In the genomic region with DNA sequence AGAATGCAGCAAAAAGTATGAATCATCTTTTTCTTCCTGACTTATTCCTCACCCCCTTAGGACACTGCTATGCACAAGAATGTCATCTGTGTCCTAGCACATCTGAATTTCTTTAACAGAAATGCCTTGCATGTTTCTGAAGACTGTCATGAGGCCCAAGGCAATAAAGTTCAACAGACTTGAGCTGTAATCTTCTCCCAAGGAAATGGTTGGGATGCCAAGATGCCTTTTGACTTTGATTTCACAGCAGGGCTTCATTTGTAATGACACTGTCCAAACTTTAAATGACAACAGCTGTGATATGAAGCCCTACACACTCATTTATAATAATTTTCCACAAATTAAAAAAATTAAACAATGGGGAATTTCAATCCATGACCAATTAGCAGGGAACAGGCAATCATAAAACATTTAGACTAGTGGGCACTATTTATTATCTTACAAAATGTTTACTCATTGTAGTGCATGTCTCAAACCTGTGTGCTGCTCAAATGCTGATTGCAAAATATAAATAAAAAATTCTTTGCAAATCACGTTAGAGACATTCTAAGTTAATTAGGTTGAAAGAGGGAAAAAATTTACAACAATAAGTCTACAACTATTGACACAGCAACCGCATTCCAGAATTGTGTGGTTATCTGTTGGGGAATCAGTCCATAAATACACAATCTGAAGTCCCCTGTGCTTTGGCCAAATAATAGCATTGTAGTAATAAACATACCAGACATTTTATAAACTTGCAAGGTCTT, we compare ENCODE assay signal across 9 cellular contexts.
DNase-seq lines count a peak whose midpoint lies in the region; ATAC-seq and TF ChIP-seq lines count a peak whose summit lies in the region.
"Had no signal": no experiment of that assay in that cellular context is flagged by ENCODE, and none has a peak within 500 bp of the region (broad histone marks: within the 10 kb centered on the region; RNA-seq: fewer than 3 reads in every experiment).

No MANE protein-coding gene starts in this region.

- no peaks in the 10 kb centered on the region for H3K36me3 ChIP-seq in adipocyte (ENCODE audit: control insufficient read depth, insufficient read depth, low read length, severe bottlenecking)
- H3K36me3 ChIP-seq in subcutaneous abdominal adipose tissue (ENCODE audit: control insufficient read depth in 5 of 5, insufficient read depth in 5 of 5, low read length in 5 of 5) = peaks cover 0 to 2% (median 0%) of the 10 kb centered on the region in 5 donors

- no peak for TF ChIP-seq CTCF in HFF-Myc (IDR thresholded peaks at IDR 0.05; ENCODE audit: low read depth, low read length, missing control alignments)

- H3K9me3 ChIP-seq in adipocyte (ENCODE audit: control insufficient read depth, low read length) (no peaks in the 10 kb centered on the region), subcutaneous abdominal adipose tissue (ENCODE audit: control insufficient read depth in 5 of 5, low read length in 5 of 5) (no peaks in the 10 kb centered on the region)

- H3K27me3 ChIP-seq in adipocyte (replicated peaks; ENCODE audit: control insufficient read depth, insufficient read depth, low read length) = no peaks in the 10 kb centered on the region
- no peaks in the 10 kb centered on the region for H3K27me3 ChIP-seq in subcutaneous abdominal adipose tissue (ENCODE audit: control insufficient read depth in 5 of 5, insufficient read depth in 4 of 5, low read length in 5 of 5)

- peaks cover 33% of the 10 kb centered on the region for H3K4me1 ChIP-seq in adipocyte (ENCODE audit: control insufficient read depth, insufficient read depth, low read length)
- H3K4me1 ChIP-seq in subcutaneous abdominal adipose tissue (ENCODE audit: control insufficient read depth in 5 of 5, insufficient read depth in 5 of 5, low read length in 5 of 5) = peaks cover 2 to 15% (median 13%) of the 10 kb centered on the region in 5 donors

- H3K4me3 ChIP-seq in HFF-Myc (replicated peaks; ENCODE audit: low read depth, low read length) (no peak overlapping the region), adipocyte (ENCODE audit: low read length) (no peak overlapping the region), subcutaneous abdominal adipose tissue (ENCODE audit: low read depth in 1 of 5, low read length in 5 of 5) (no peak overlapping the region)

- peak overlapping the region; percentile 60 for H3K27ac ChIP-seq in subcutaneous abdominal adipose tissue (ENCODE audit: low read depth, low read length)

- peak overlapping the region; percentile 88 for H3K9ac ChIP-seq in adipocyte (ENCODE audit: low read length)
- H3K9ac ChIP-seq in subcutaneous abdominal adipose tissue (ENCODE audit: low read length in 5 of 5) = no peak overlapping the region

- peak; percentile 93 for DNase-seq in HFF-Myc (ENCODE audit: extremely low read depth, low read depth)
- DNase-seq in adipocyte (ENCODE audit: low read depth) = peak; percentile 93
- DNase-seq in iPS DF 19.7 (ENCODE audit: low read depth, low spot score) = peak; percentile 85
- DNase-seq in effector CD4-positive, alpha-beta T cell = no peak
- DNase-seq in NCI-H82 (lab: John Stamatoyannopoulos, UW) = no peak
- DNase-seq: stimulated activated naive CD8-positive, alpha-beta T cell treated with anti-CD3 and anti-CD28 coated beads, Interleukin-15, amount 100 ng/mL, for 72 hours had no signal

- ATAC-seq in HG02571 (IDR thresholded peaks at IDR 0.05; ENCODE audit: unreplicated experiment) = no peak
- no peak for ATAC-seq in HG02610 (IDR thresholded peaks at IDR 0.05; ENCODE audit: unreplicated experiment)
- ATAC-seq: stimulated activated naive CD8-positive, alpha-beta T cell treated with anti-CD3 and anti-CD28 coated beads, Interleukin-15, amount 100 ng/mL, for 72 hours had no signal

Comparison
In these comparisons a context has a peak if more than half of its experiments do, and no peak if none do; other contexts are left out.
1. DNase-seq: peak in HFF-Myc (single experiment), adipocyte (single experiment) and iPS DF 19.7 (single experiment); none in effector CD4-positive, alpha-beta T cell (single experiment) and NCI-H82 (single experiment).